Comparison of ENCODE assay signal across 8 cellular contexts in the genomic region with DNA sequence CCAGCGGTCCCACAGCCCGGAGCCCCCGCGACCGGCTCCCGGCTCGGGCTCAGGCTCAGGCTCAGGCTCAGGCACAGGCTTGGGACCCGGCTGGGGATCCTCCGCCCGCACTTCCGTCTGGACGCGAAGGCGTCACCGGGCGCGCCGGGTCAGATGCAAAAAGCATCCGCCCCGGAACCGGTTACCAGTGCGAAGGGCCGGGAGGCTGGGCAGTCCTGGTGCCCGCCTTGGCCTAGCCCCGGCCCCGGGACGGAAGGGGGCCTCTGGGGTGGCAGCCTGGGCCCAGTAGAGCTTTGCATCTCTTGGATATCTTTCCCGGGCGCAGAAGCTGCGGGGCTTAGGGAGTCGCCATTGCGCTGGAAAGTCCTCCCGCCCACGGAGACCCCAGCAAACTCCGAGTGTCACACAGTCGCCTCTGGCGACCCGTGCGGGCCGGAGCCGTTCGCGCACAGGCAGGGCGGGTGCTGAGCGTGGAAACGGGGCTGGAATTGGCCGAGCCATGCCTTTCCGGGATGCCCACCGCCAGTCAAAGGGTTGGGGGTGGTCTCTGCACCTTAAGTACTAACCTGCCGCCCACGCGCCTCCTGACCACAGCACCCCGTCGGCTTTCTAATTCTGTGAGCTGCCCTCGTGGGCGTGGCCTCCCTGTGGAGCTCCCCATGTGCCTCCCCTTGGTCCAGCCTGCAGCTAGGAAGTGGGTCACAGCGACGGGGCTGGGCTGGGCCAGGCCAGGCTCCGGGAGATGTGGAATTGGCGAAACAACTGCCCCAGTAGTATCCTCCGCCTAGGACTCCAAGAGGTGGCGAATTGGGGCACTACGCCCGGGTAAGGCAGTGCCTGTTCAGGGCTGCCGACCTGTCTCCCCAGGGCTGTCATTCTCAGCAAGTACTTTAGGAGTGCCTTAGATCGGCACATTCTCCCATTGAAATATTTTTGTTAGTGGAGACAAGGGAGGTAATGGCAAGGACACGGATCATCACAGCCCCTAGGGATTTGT. TPM values are rescaled to one million over a fixed set of nuclear protein-coding genes. Genes with fewer than 3 reads are reported as not detected.
DNase-seq lines count a peak whose midpoint lies in the region; ATAC-seq and TF ChIP-seq lines count a peak whose summit lies in the region.

A gene (minus strand): TSS at position 119 of the 997 bp plus-strand sequence. CDS start 129 bp downstream, outside the sequence.

- H3K4me3 ChIP-seq in astrocyte of the cerebellum (ENCODE audit: low read depth, low read length) (peak within 1 kb of the TSS; percentile 81), rectal smooth muscle tissue (ENCODE audit: low read length) (peak within 1 kb of the TSS; percentile 89), vagina (peak within 1 kb of the TSS; percentile 89 to 91)

- H3K9ac ChIP-seq in rectal smooth muscle tissue (ENCODE audit: low read length) = peak within 1 kb of the TSS; percentile 96

- H3K36me3 ChIP-seq in rectal smooth muscle tissue (ENCODE audit: control insufficient read depth, insufficient read depth, low read length) (no peaks in the 10 kb centered on the region), vagina (no peaks in the 10 kb centered on the region)

- in situ Hi-C loops in astrocyte of the cerebellum (cut with HindIII; ENCODE audit: low sequenced_read_pairs) = no loop called here

- no peak for TF ChIP-seq CTCF in astrocyte of the cerebellum (IDR thresholded peaks at IDR 0.05; ENCODE audit: low read depth, low read length, missing control alignments)
- TF ChIP-seq CTCF in vagina (IDR thresholded peaks at IDR 0.05) = no peak

- ATAC-seq in GM18499 (IDR thresholded peaks at IDR 0.05; ENCODE audit: insufficient read depth, unreplicated experiment) (peak; percentile 53), HG02840 (IDR thresholded peaks at IDR 0.05; ENCODE audit: low FRiP score, unreplicated experiment) (peak; percentile 83)

- intact Hi-C loops in vagina (cut with DNase I) = loop anchor here (10.0 kb wide), 1 partner anchor 280 kb away; a partner anchor contains a TSS

- H3K4me1 ChIP-seq in rectal smooth muscle tissue (ENCODE audit: control insufficient read depth, insufficient read depth, low read length) (peaks cover 15% of the 10 kb centered on the region), vagina (peaks cover 25% of the 10 kb centered on the region)

- H3K27me3 ChIP-seq in rectal smooth muscle tissue (ENCODE audit: control insufficient read depth, insufficient read depth, low read length) (no peaks in the 10 kb centered on the region), vagina (no peaks in the 10 kb centered on the region)

- TF ChIP-seq POLR2A in vagina (IDR thresholded peaks at IDR 0.05) = peak in 1 of 2 donors; percentile 83

- DNase-seq in NCI-H146 (lab: John Stamatoyannopoulos, UW) (peak; percentile 92), T-helper 9 cell (peak; percentile 54), astrocyte of the cerebellum (ENCODE audit: low read depth) (peak; percentile 29), hepatic stellate cell (ENCODE audit: low spot score) (peak; percentile 91), vagina (ENCODE audit: extremely low spot score in 2 of 2) (peak in 1 of 2 donors; percentile 94)

- H3K9me3 ChIP-seq in vagina = no peaks in the 10 kb centered on the region

- H3K27ac ChIP-seq in rectal smooth muscle tissue (ENCODE audit: low read depth, low read length) (peak within 1 kb of the TSS; percentile 98), vagina (peak within 1 kb of the TSS; percentile 93)

RNA-seq across cellular contexts. Expression of the gene that starts here (rescaled TPM):
- total RNA-seq in vagina = 26.8 TPM
